ENCODE assay signal across 17 cellular contexts in the genomic region with DNA sequence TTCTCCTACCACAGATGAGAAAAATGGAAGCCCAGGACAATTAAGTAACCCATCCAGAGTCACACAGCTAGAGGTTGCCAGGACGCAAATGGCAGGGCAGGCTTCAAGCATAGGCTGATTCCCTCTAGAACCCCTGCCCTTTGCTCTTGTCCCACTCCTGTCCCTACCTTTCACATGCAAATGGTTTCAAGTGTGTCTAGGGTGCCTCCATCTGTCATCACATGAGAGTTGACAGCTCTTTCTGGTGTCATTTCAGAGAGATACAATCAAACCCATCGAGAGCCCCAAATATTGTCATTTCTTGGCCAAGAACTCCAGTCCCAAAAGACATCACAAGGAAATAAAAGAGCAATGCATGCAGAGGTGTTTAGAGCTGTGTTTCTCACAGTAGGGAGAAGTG. TPM values are rescaled to one million over a fixed set of nuclear protein-coding genes. Genes with fewer than 3 reads are reported as not detected.
DNase-seq lines count a peak whose midpoint lies in the region; ATAC-seq lines count a peak whose summit lies in the region.
"Had no signal": no experiment of that assay in that cellular context is flagged by ENCODE, and none has a peak within 500 bp of the region (broad histone marks: within the 10 kb centered on the region; RNA-seq: fewer than 3 reads in every experiment).

No MANE protein-coding gene starts in this region.

- peaks cover 83% of the 10 kb centered on the region for H3K4me1 Mint-ChIP-seq in activated CD4-positive, alpha-beta T cell treated with anti-CD3 and anti-CD28 coated beads, Interleukin-2, amount 10 ng/mL, durations not matched to agents 7 days and 5 days
- peaks cover 78% of the 10 kb centered on the region for H3K4me1 Mint-ChIP-seq in activated T-helper 1 cell treated with anti-CD3 and anti-CD28 coated beads, Interleukin-12 subunit alpha, Interleukin-12 subunit beta, Interleukin-2, Interleukin-4 antibody, amounts not matched to agents 30 ng/mL and 10 ng/mL and 1 ng/mL, durations not matched to agents 14 hours and 24 hours and 36 hours (ENCODE audit: low read depth)
- H3K4me1 Mint-ChIP-seq in natural killer cell treated with Interleukin-12 subunit alpha and Interleukin-12 subunit beta and Interleukin-15 and Interleukin-18, amount 100 ng/mL, for 72 hours (ENCODE audit: low read depth in 2 of 2) = peaks cover 79% of the 10 kb centered on the region in 2 donors

- H3K27me3 Mint-ChIP-seq in activated CD4-positive, alpha-beta T cell treated with anti-CD3 and anti-CD28 coated beads, Interleukin-2, amount 10 ng/mL, durations not matched to agents 7 days and 5 days = no peaks in the 10 kb centered on the region
- no peaks in the 10 kb centered on the region for H3K27me3 Mint-ChIP-seq in activated T-helper 1 cell treated with anti-CD3 and anti-CD28 coated beads, Interleukin-12 subunit alpha, Interleukin-12 subunit beta, Interleukin-2, Interleukin-4 antibody, amounts not matched to agents 30 ng/mL and 10 ng/mL and 1 ng/mL, durations not matched to agents 14 hours and 24 hours and 36 hours (ENCODE audit: insufficient read depth)
- H3K27me3 Mint-ChIP-seq in natural killer cell treated with Interleukin-12 subunit alpha and Interleukin-12 subunit beta and Interleukin-15 and Interleukin-18, amount 100 ng/mL, for 72 hours = no peaks in the 10 kb centered on the region

- no peak for ATAC-seq in natural killer cell treated with Interleukin-12 subunit alpha and Interleukin-12 subunit beta and Interleukin-15 and Interleukin-18, amount 100 ng/mL, for 72 hours
- ATAC-seq in HG02623 (IDR thresholded peaks at IDR 0.05; ENCODE audit: unreplicated experiment) = no peak
- ATAC-seq: A549, right lobe of liver had no signal

- peaks cover 23% of the 10 kb centered on the region for H3K36me3 Mint-ChIP-seq in activated CD4-positive, alpha-beta T cell treated with anti-CD3 and anti-CD28 coated beads, Interleukin-2, amount 10 ng/mL, durations not matched to agents 7 days and 5 days (ENCODE audit: low read depth)
- peaks cover 4% of the 10 kb centered on the region for H3K36me3 Mint-ChIP-seq in activated T-helper 1 cell treated with anti-CD3 and anti-CD28 coated beads, Interleukin-12 subunit alpha, Interleukin-12 subunit beta, Interleukin-2, Interleukin-4 antibody, amounts not matched to agents 30 ng/mL and 10 ng/mL and 1 ng/mL, durations not matched to agents 14 hours and 24 hours and 36 hours (ENCODE audit: low read depth)
- no peaks in the 10 kb centered on the region for H3K36me3 Mint-ChIP-seq in natural killer cell treated with Interleukin-12 subunit alpha and Interleukin-12 subunit beta and Interleukin-15 and Interleukin-18, amount 100 ng/mL, for 72 hours

- H3K9me3 Mint-ChIP-seq in activated CD4-positive, alpha-beta T cell treated with anti-CD3 and anti-CD28 coated beads, Interleukin-2, amount 10 ng/mL, durations not matched to agents 7 days and 5 days = no peaks in the 10 kb centered on the region
- no peaks in the 10 kb centered on the region for H3K9me3 Mint-ChIP-seq in activated T-helper 1 cell treated with anti-CD3 and anti-CD28 coated beads, Interleukin-12 subunit alpha, Interleukin-12 subunit beta, Interleukin-2, Interleukin-4 antibody, amounts not matched to agents 30 ng/mL and 10 ng/mL and 1 ng/mL, durations not matched to agents 14 hours and 24 hours and 36 hours
- H3K9me3 Mint-ChIP-seq in natural killer cell treated with Interleukin-12 subunit alpha and Interleukin-12 subunit beta and Interleukin-15 and Interleukin-18, amount 100 ng/mL, for 72 hours = no peaks in the 10 kb centered on the region

- H3K4me3 ChIP-seq in GM08714 (ENCODE audit: low read length) = peak overlapping the region; percentile 26; the same call in 1 of the 2 replicates
- H3K4me3 ChIP-seq: A549, colonic mucosa, esophagus muscularis mucosa, right lobe of liver, vagina had no signal

- peak overlapping the region; percentile 2 for H3K4me3 Mint-ChIP-seq in activated CD4-positive, alpha-beta T cell treated with anti-CD3 and anti-CD28 coated beads, Interleukin-2, amount 10 ng/mL, durations not matched to agents 7 days and 5 days
- peak overlapping the region; percentile 4 for H3K4me3 Mint-ChIP-seq in activated T-helper 1 cell treated with anti-CD3 and anti-CD28 coated beads, Interleukin-12 subunit alpha, Interleukin-12 subunit beta, Interleukin-2, Interleukin-4 antibody, amounts not matched to agents 30 ng/mL and 10 ng/mL and 1 ng/mL, durations not matched to agents 14 hours and 24 hours and 36 hours
- peak overlapping the region; percentile 79 for H3K4me3 Mint-ChIP-seq in natural killer cell treated with Interleukin-12 subunit alpha and Interleukin-12 subunit beta and Interleukin-15 and Interleukin-18, amount 100 ng/mL, for 72 hours

- CTCF ChIA-PET in activated CD4-positive, alpha-beta T cell treated with anti-CD3 and anti-CD28 coated beads, Interleukin-2, amount 10 ng/mL, durations not matched to agents 7 days and 5 days (lab: Charles Lee) = interaction anchor here (1.0 to 2.2 kb wide), 5 partner anchors 10 to 27 kb away, joined by 3 to 5 read pairs (median 4); a partner anchor contains a TSS

- POLR2A ChIA-PET in activated CD4-positive, alpha-beta T cell treated with anti-CD3 and anti-CD28 coated beads, Interleukin-2, amount 10 ng/mL, durations not matched to agents 7 days and 5 days (lab: Charles Lee) = no interaction called here

- intact Hi-C loops in activated T-helper 1 cell treated with anti-CD3 and anti-CD28 coated beads, Interleukin-12 subunit alpha, Interleukin-12 subunit beta, Interleukin-2, Interleukin-4 antibody, amounts not matched to agents 30 ng/mL and 10 ng/mL and 1 ng/mL, durations not matched to agents 14 hours and 24 hours and 36 hours (cut with micrococcal nuclease) = no loop called here

- DNase-seq in activated CD4-positive, alpha-beta T cell treated with anti-CD3 and anti-CD28 coated beads, Interleukin-2, amount 10 ng/mL, durations not matched to agents 7 days and 5 days = no peak
- no peak for DNase-seq in activated CD4-positive, alpha-beta T cell treated with anti-CD3 and anti-CD28 coated beads for 48 hours
- DNase-seq in activated T-helper 1 cell treated with anti-CD3 and anti-CD28 coated beads, Interleukin-12 subunit alpha, Interleukin-12 subunit beta, Interleukin-2, Interleukin-4 antibody, amounts not matched to agents 30 ng/mL and 10 ng/mL and 1 ng/mL, durations not matched to agents 14 hours and 24 hours and 36 hours (ENCODE audit: low spot score) = no peak
- DNase-seq in natural killer cell treated with Interleukin-12 subunit alpha and Interleukin-12 subunit beta and Interleukin-15 and Interleukin-18, amount 100 ng/mL, for 72 hours (ENCODE audit: low spot score) = no peak
- DNase-seq in iPS-NIHi7 (ENCODE audit: extremely low spot score) (no peak), NCI-H2029 treated with DMSO at 0.1 percent for 48 hours (lab: John Stamatoyannopoulos, UW) (no peak)
- DNase-seq: amniotic stem cell; colonic mucosa; NCI-H1092; right lobe of liver; SHP77 treated with DMSO at 0.1 percent for 48 hours; stimulated activated CD4-positive, alpha-beta T cell treated with anti-CD3 and anti-CD28 coated beads, Interleukin-2, amount 100 ng/mL, for 48 hours had no signal

- H3K27ac Mint-ChIP-seq in activated CD4-positive, alpha-beta T cell treated with anti-CD3 and anti-CD28 coated beads, Interleukin-2, amount 10 ng/mL, durations not matched to agents 7 days and 5 days = peak overlapping the region; percentile 73
- H3K27ac Mint-ChIP-seq in activated T-helper 1 cell treated with anti-CD3 and anti-CD28 coated beads, Interleukin-12 subunit alpha, Interleukin-12 subunit beta, Interleukin-2, Interleukin-4 antibody, amounts not matched to agents 30 ng/mL and 10 ng/mL and 1 ng/mL, durations not matched to agents 14 hours and 24 hours and 36 hours = peak overlapping the region; percentile 36
- H3K27ac Mint-ChIP-seq in natural killer cell treated with Interleukin-12 subunit alpha and Interleukin-12 subunit beta and Interleukin-15 and Interleukin-18, amount 100 ng/mL, for 72 hours = peak overlapping the region; percentile 80 to 87

RNA-seq across cellular contexts. Expression of a gene that starts 23.7 kb away (rescaled TPM):
- 10 to 100 TPM; 48.7 to 56.1 TPM for total RNA-seq in activated CD4-positive, alpha-beta T cell treated with anti-CD3 and anti-CD28 coated beads, Interleukin-2, amount 10 ng/mL, durations not matched to agents 7 days and 5 days
- total RNA-seq in activated T-helper 1 cell treated with anti-CD3 and anti-CD28 coated beads, Interleukin-12 subunit alpha, Interleukin-12 subunit beta, Interleukin-2, Interleukin-4 antibody, amounts not matched to agents 30 ng/mL and 10 ng/mL and 1 ng/mL, durations not matched to agents 14 hours and 24 hours and 36 hours = 68.7 and 69.1 TPM in 2 replicates
- total RNA-seq in natural killer cell treated with Interleukin-12 subunit alpha and Interleukin-12 subunit beta and Interleukin-15 and Interleukin-18, amount 100 ng/mL, for 72 hours = 10 to 100 TPM; 58.0 to 89.8 TPM

RNA-seq across cellular contexts. Expression of a gene that starts 26.7 kb away (rescaled TPM):
- 100 to 1,000 TPM; 194 to 212 TPM for total RNA-seq in activated CD4-positive, alpha-beta T cell treated with anti-CD3 and anti-CD28 coated beads, Interleukin-2, amount 10 ng/mL, durations not matched to agents 7 days and 5 days
- 118 and 119 TPM in 2 replicates for total RNA-seq in activated T-helper 1 cell treated with anti-CD3 and anti-CD28 coated beads, Interleukin-12 subunit alpha, Interleukin-12 subunit beta, Interleukin-2, Interleukin-4 antibody, amounts not matched to agents 30 ng/mL and 10 ng/mL and 1 ng/mL, durations not matched to agents 14 hours and 24 hours and 36 hours
- total RNA-seq in natural killer cell treated with Interleukin-12 subunit alpha and Interleukin-12 subunit beta and Interleukin-15 and Interleukin-18, amount 100 ng/mL, for 72 hours = 100 to 1,000 TPM; 121 to 255 TPM

Comparison
In these comparisons a context has a peak if more than half of its experiments do, and no peak if none do; other contexts are left out.
1. H3K4me3 Mint-ChIP-seq: peak in every context shown above with its lines; median percentile 79 in natural killer cell treated with Interleukin-12 subunit alpha and Interleukin-12 subunit beta and Interleukin-15 and Interleukin-18, amount 100 ng/mL, for 72 hours; 4 in activated T-helper 1 cell treated with anti-CD3 and anti-CD28 coated beads, Interleukin-12 subunit alpha, Interleukin-12 subunit beta, Interleukin-2, Interleukin-4 antibody, amounts not matched to agents 30 ng/mL and 10 ng/mL and 1 ng/mL, durations not matched to agents 14 hours and 24 hours and 36 hours; 2 in activated CD4-positive, alpha-beta T cell treated with anti-CD3 and anti-CD28 coated beads, Interleukin-2, amount 10 ng/mL, durations not matched to agents 7 days and 5 days.